ENCODE assay signal across 14 cellular contexts in the genomic region with DNA sequence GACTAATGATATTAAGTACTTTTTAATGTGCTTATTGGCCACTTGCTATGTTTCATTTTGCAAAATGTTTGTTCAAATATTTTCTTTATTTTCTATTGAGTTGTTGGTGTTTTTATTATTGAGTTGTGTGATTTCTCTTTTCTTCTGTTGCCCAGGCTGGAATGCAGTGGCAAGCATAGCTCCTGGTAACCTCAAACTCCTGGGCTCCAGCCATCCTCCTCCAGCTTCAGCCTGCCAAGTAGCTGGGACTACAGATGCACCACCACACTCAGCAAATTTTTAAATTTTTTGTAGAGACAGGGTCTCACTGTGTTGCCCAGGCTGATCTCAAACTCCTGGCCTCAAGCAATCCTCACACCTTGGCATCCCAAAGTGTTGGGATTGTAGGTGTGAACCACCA.
DNase-seq lines count a peak whose midpoint lies in the region; ATAC-seq and TF ChIP-seq lines count a peak whose summit lies in the region.
"Had no signal": no experiment of that assay in that cellular context is flagged by ENCODE, and none has a peak within 500 bp of the region (broad histone marks: within the 10 kb centered on the region; RNA-seq: fewer than 3 reads in every experiment).

No MANE protein-coding gene starts in this region.

- TF ChIP-seq CTCF in progenitor cell of endocrine pancreas (IDR thresholded peaks at IDR 0.05; ENCODE audit: unreplicated experiment) = no peak

- H3K4me1 Mint-ChIP-seq in progenitor cell of endocrine pancreas (ENCODE audit: low read depth) = peaks cover 13% of the 10 kb centered on the region
- H3K4me1 Mint-ChIP-seq: B cell; CD4-positive, CD25-positive, alpha-beta regulatory T cell had no signal

- ATAC-seq in GM21381 (IDR thresholded peaks at IDR 0.05; ENCODE audit: unreplicated experiment) = no peak
- ATAC-seq: CD8-positive, alpha-beta T cell had no signal

- no peak overlapping the region for H3K27ac Mint-ChIP-seq in progenitor cell of endocrine pancreas
- H3K27ac Mint-ChIP-seq: B cell; CD4-positive, CD25-positive, alpha-beta regulatory T cell; CD8-positive, alpha-beta T cell; HFFc6 had no signal

- no peaks in the 10 kb centered on the region for H3K36me3 Mint-ChIP-seq in progenitor cell of endocrine pancreas (ENCODE audit: insufficient read depth)
- H3K36me3 Mint-ChIP-seq: CD4-positive, CD25-positive, alpha-beta regulatory T cell; CD8-positive, alpha-beta T cell had no signal

- no peak overlapping the region for H3K4me3 Mint-ChIP-seq in progenitor cell of endocrine pancreas (ENCODE audit: low read depth)
- H3K4me3 Mint-ChIP-seq: B cell; CD8-positive, alpha-beta T cell; HFFc6 had no signal

- no peaks in the 10 kb centered on the region for H3K9me3 Mint-ChIP-seq in progenitor cell of endocrine pancreas (ENCODE audit: low read depth)

- no peaks in the 10 kb centered on the region for H3K27me3 Mint-ChIP-seq in progenitor cell of endocrine pancreas
- H3K27me3 Mint-ChIP-seq: B cell; CD4-positive, CD25-positive, alpha-beta regulatory T cell had no signal

- peak; percentile 4 for DNase-seq in DMS 273 (lab: John Stamatoyannopoulos, UW; ENCODE audit: unreplicated experiment)
- DNase-seq in DMS 273 treated with DMSO at 0.1 percent for 48 hours (lab: John Stamatoyannopoulos, UW) = no peak
- peak; percentile 45 for DNase-seq in cerebellar cortex (ENCODE audit: low spot score)
- DNase-seq in medulla oblongata (ENCODE audit: extremely low spot score) = peak; percentile 46
- DNase-seq in progenitor cell of endocrine pancreas (ENCODE audit: low spot score, unreplicated experiment) = no peak
- DNase-seq: Caco-2; CD4-positive, CD25-positive, alpha-beta regulatory T cell; CD8-positive, alpha-beta T cell; DMS53; DMS79 treated with DMSO at 0.1 percent for 48 hours; GOT3; HFFc6 had no signal

Comparison
In these comparisons a context has a peak if more than half of its experiments do, and no peak if none do; other contexts are left out.
1. DNase-seq: peak in DMS 273 (single experiment), cerebellar cortex (single experiment) and medulla oblongata (single experiment); none in DMS 273 treated with DMSO at 0.1 percent for 48 hours (single experiment) and progenitor cell of endocrine pancreas (single experiment).